In genomic region chr3:152557302-152557999, GRCh38 we compare ENCODE assay signal across 10 cellular contexts.
DNase-seq lines count a peak whose midpoint lies in the region; ATAC-seq and TF ChIP-seq lines count a peak whose summit lies in the region.
"Had no signal": no experiment of that assay in that cellular context is flagged by ENCODE, and none has a peak within 500 bp of the region (broad histone marks: within the 10 kb centered on the region; RNA-seq: fewer than 3 reads in every experiment).

No MANE protein-coding gene starts in this region.

- H3K4me3 Mint-ChIP-seq in progenitor cell of endocrine pancreas (ENCODE audit: low read depth), result no peak overlapping the region

- H3K27me3 ChIP-seq in brain microvascular endothelial cell (replicated peaks) (no peaks in the 10 kb centered on the region), smooth muscle cell (ENCODE audit: low read depth) (no peaks in the 10 kb centered on the region), Karpas-422 (ENCODE audit: low read length) (no peaks in the 10 kb centered on the region)

- peak overlapping the region; percentile 89 for H3K27ac ChIP-seq in brain microvascular endothelial cell
- H3K27ac ChIP-seq in smooth muscle cell (ENCODE audit: low read depth), result peak overlapping the region; percentile 81
- H3K27ac ChIP-seq in Karpas-422 (ENCODE audit: low read length), result no peak overlapping the region

- H4K20me1 ChIP-seq in smooth muscle cell (ENCODE audit: low read depth) (no peaks in the 10 kb centered on the region), Karpas-422 (ENCODE audit: insufficient read depth, low read depth, low read length) (no peaks in the 10 kb centered on the region)

- no peaks in the 10 kb centered on the region for H3K36me3 Mint-ChIP-seq in progenitor cell of endocrine pancreas (ENCODE audit: insufficient read depth)

- H3K36me3 ChIP-seq in brain microvascular endothelial cell (replicated peaks) (no peaks in the 10 kb centered on the region), smooth muscle cell (ENCODE audit: low read depth) (no peaks in the 10 kb centered on the region), Karpas-422 (ENCODE audit: insufficient read depth, low read length) (no peaks in the 10 kb centered on the region)

- peaks cover 8% of the 10 kb centered on the region for H3F3A ChIP-seq in smooth muscle cell (ENCODE audit: low read depth)

- H3K79me2 ChIP-seq in smooth muscle cell (ENCODE audit: low read depth) (no peaks in the 10 kb centered on the region), Karpas-422 (ENCODE audit: low read length) (no peaks in the 10 kb centered on the region)

- TF ChIP-seq CTCF in brain microvascular endothelial cell (IDR thresholded peaks at IDR 0.05; ENCODE audit: low read depth, low read length, missing control alignments), result no peak
- TF ChIP-seq CTCF in smooth muscle cell (IDR thresholded peaks at IDR 0.05; ENCODE audit: borderline replicate concordance, insufficient read depth, poor library complexity, severe bottlenecking), result no peak
- no peak for TF ChIP-seq CTCF in progenitor cell of endocrine pancreas (IDR thresholded peaks at IDR 0.05; ENCODE audit: unreplicated experiment)

- ATAC-seq in GM19351 (IDR thresholded peaks at IDR 0.05; ENCODE audit: unreplicated experiment), result peak; percentile 67
- ATAC-seq in HG02870 (IDR thresholded peaks at IDR 0.05; ENCODE audit: unreplicated experiment), result peak; percentile 43

- H3K27ac Mint-ChIP-seq in progenitor cell of endocrine pancreas, result no peak overlapping the region

- H2AFZ ChIP-seq in smooth muscle cell (ENCODE audit: low read depth) (peak overlapping the region; percentile 48), Karpas-422 (ENCODE audit: low read length) (no peak overlapping the region)

- in situ Hi-C loops in brain microvascular endothelial cell (cut with HindIII; ENCODE audit: low pct_ligation_motif_present, low sequenced_read_pairs), result no loop called here

- no peaks in the 10 kb centered on the region for H3K4me1 ChIP-seq in smooth muscle cell (ENCODE audit: low read depth)
- no peaks in the 10 kb centered on the region for H3K4me1 ChIP-seq in Karpas-422 (ENCODE audit: low read length)

- H3K4me3 ChIP-seq in brain microvascular endothelial cell (ENCODE audit: low read depth, low read length), result no peak overlapping the region
- no peak overlapping the region for H3K4me3 ChIP-seq in smooth muscle cell
- no peak overlapping the region for H3K4me3 ChIP-seq in Karpas-422 (ENCODE audit: low read length)

- H3K4me2 ChIP-seq in smooth muscle cell (peak overlapping the region; percentile 68), Karpas-422 (ENCODE audit: low read depth, low read length, poor library complexity, severe bottlenecking) (no peak overlapping the region)

- H3K4me1 Mint-ChIP-seq in progenitor cell of endocrine pancreas (ENCODE audit: low read depth), result no peaks in the 10 kb centered on the region

- DNase-seq in brain microvascular endothelial cell (no peak), smooth muscle cell (lab: John Stamatoyannopoulos, UW; ENCODE audit: unreplicated experiment) (no peak), Karpas-422 (no peak), NCI-H524 (lab: John Stamatoyannopoulos, UW) (no peak), NCI-H1092 treated with DMSO at 0.1 percent for 48 hours (lab: John Stamatoyannopoulos, UW) (no peak), progenitor cell of endocrine pancreas (ENCODE audit: low spot score, unreplicated experiment) (no peak)
- DNase-seq: activated naive CD4-positive, alpha-beta T cell; NCI-H1694 had no signal

- 23% methylated on average over 2 of the region's 2 CpGs for WGBS in smooth muscle cell (ENCODE audit: low lambda C conversion rate)

- H3K9me3 Mint-ChIP-seq in progenitor cell of endocrine pancreas (ENCODE audit: low read depth), result peaks cover 3% of the 10 kb centered on the region

- H3K9me3 ChIP-seq in smooth muscle cell (replicated peaks; ENCODE audit: low read depth), result no peaks in the 10 kb centered on the region
- H3K9me3 ChIP-seq in Karpas-422 (ENCODE audit: low read length), result no peaks in the 10 kb centered on the region

- no peaks in the 10 kb centered on the region for H3K9me2 ChIP-seq in Karpas-422 (replicated peaks; ENCODE audit: insufficient read depth, low read length)

- H3K9ac ChIP-seq in smooth muscle cell (ENCODE audit: low read depth) (no peak overlapping the region), Karpas-422 (ENCODE audit: low read length) (no peak overlapping the region)

- H3K27me3 Mint-ChIP-seq in progenitor cell of endocrine pancreas, result no peaks in the 10 kb centered on the region
